ENCODE assay signal across 1 cellular context in the genomic region with DNA sequence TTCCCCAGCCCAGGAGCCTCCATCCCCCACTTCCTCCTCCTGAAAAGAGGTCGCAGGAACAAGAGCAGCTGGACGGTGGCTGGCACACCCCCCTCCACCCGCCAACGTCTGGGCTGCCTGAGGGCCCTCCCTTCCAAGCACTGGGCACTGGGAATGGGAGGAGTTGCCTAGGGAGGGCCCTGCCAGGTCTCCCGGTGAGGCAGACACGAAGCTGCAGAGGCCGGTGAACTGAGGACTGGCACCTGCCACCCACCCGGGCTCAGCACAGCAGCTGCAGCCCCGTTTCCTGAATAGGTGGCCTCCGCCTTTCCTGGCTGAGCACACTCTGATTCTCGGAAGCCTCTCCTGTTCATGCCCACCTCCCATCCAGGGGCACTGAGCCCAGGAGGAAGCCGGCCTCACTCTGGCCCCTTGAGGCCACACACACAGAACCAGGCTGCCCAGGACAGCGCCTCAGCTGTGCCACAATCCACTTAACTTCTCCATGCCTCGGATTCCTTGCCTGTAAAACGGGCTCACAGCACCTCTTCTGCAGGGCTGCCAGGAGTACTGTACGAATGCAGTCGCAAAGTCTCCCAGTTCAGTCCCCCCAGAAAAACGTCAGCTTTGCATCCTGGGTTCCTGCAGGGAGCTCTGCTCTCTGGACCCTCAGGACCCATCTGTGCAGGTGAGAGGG.
TF ChIP-seq lines count a peak whose summit lies in the region.

No MANE protein-coding gene starts in this region.

TF ChIP-seq in HCT116, 20 proteins besides CTCF, POLR2A, EP300 and RAD21 (continued from another document):
- TF ChIP-seq REST (IDR thresholded peaks at IDR 0.05; ENCODE audit: low read depth) (no peak), ELF1 (IDR thresholded peaks at IDR 0.05; ENCODE audit: borderline replicate concordance, low read depth) (no peak)
- TF ChIP-seq, protein P1, sequence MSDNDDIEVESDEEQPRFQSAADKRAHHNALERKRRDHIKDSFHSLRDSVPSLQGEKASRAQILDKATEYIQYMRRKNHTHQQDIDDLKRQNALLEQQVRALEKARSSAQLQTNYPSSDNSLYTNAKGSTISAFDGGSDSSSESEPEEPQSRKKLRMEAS (IDR thresholded peaks at IDR 0.05), result no peak
